20 cellular contexts compared by ENCODE assay signal in genomic region chr9:126454250-126454649, GRCh38.
"Had no signal": no experiment of that assay in that cellular context is flagged by ENCODE, and none has a peak within 500 bp of the region (broad histone marks: within the 10 kb centered on the region; RNA-seq: fewer than 3 reads in every experiment).

No MANE protein-coding gene starts in this region.

- H3K27me3 Mint-ChIP-seq: activated T-helper 17 cell treated with anti-CD3 and anti-CD28 coated beads, Interleukin-2, amount 50 U/mL, for 72 hours had no signal

- H3K4me3 ChIP-seq: body of pancreas, gastrocnemius medialis, heart left ventricle, left ventricle myocardium inferior, pancreas, right lobe of liver, smooth muscle cell, thyroid gland had no signal

- H3K4me1 Mint-ChIP-seq: activated T-helper 17 cell treated with anti-CD3 and anti-CD28 coated beads, Interleukin-2, amount 50 U/mL, for 72 hours had no signal

- H3K9me3 Mint-ChIP-seq: activated T-helper 17 cell treated with anti-CD3 and anti-CD28 coated beads, Interleukin-2, amount 50 U/mL, for 72 hours had no signal

- ATAC-seq: activated T-helper 17 cell treated with anti-CD3 and anti-CD28 coated beads, Interleukin-2, amount 50 U/mL, for 72 hours; body of pancreas; gastrocnemius medialis; heart left ventricle; pancreas; right lobe of liver had no signal

- H3K4me2 ChIP-seq: smooth muscle cell had no signal

- H3K27ac ChIP-seq: body of pancreas, gastrocnemius medialis, heart left ventricle, left ventricle myocardium inferior, pancreas, right lobe of liver, thyroid gland, VCaP had no signal

- H3K9me3 ChIP-seq: body of pancreas, gastrocnemius medialis, heart left ventricle, left ventricle myocardium inferior, pancreas, right lobe of liver, thyroid gland had no signal

- H3K27ac Mint-ChIP-seq: activated T-helper 17 cell treated with anti-CD3 and anti-CD28 coated beads, Interleukin-2, amount 50 U/mL, for 72 hours had no signal

- DNase-seq: activated CD4-positive, alpha-beta T cell treated with anti-CD3 and anti-CD28 coated beads, Interleukin-2, amount 50 U/mL, for 1 hour; activated CD4-positive, CD25-positive, alpha-beta regulatory T cell treated with anti-CD3 and anti-CD28 coated beads, Interleukin-2, amount 50 U/mL, for 72 hours; activated naive CD4-positive, alpha-beta T cell; caudate nucleus; gastrocnemius medialis; kidney glomerular epithelial cell; left ventricle myocardium inferior; mammary epithelial cell; midbrain; pancreas; stimulated activated CD4-positive, alpha-beta T cell treated with anti-CD3 and anti-CD28 coated beads, Interleukin-4, amount 100 ng/mL, for 4 hours; stimulated activated naive CD4-positive, alpha-beta T cell; T-helper 2 cell; thyroid gland had no signal

- H3K36me3 ChIP-seq: gastrocnemius medialis, left ventricle myocardium inferior, pancreas, right lobe of liver, thyroid gland had no signal

- H3K4me1 ChIP-seq: body of pancreas, gastrocnemius medialis, pancreas, right lobe of liver, thyroid gland had no signal

- H3K27me3 ChIP-seq: body of pancreas, gastrocnemius medialis, heart left ventricle, pancreas, right lobe of liver, thyroid gland had no signal

- H3K4me3 Mint-ChIP-seq: activated T-helper 17 cell treated with anti-CD3 and anti-CD28 coated beads, Interleukin-2, amount 50 U/mL, for 72 hours had no signal
